ENCODE assay signal across 8 cellular contexts in genomic region chr7:32506266-32507054, GRCh38. TPM values are rescaled to one million over a fixed set of nuclear protein-coding genes. Genes with fewer than 3 reads are reported as not detected.
DNase-seq lines count a peak whose midpoint lies in the region; ATAC-seq, FAIRE-seq and TF ChIP-seq lines count a peak whose summit lies in the region.

No MANE protein-coding gene starts in this region.

- peak; percentile 71 to 79 for DNase-seq in A549 (ENCODE audit: low read depth in 1 of 2, low spot score in 1 of 2)
- peak; percentile 72 for DNase-seq in MV-4-11 (lab: John Stamatoyannopoulos, UW)
- peak; percentile 52 for DNase-seq in dedifferentiated amniotic fluid mesenchymal stem cell (ENCODE audit: extremely low spot score)
- no peak for DNase-seq in stimulated activated CD8-positive, alpha-beta memory T cell treated with anti-CD3 and anti-CD28 coated beads, Interleukin-4, amount 100 ng/mL, for 48 hours
- no peak for DNase-seq in activated CD8-positive, alpha-beta memory T cell treated with anti-CD3 and anti-CD28 coated beads for 24 hours
- no peak for DNase-seq in NCI-H1694 (lab: John Stamatoyannopoulos, UW)

- POLR2A ChIA-PET in A549 (lab: Yijun Ruan, JAX) = interaction anchor here (0.6 to 1.0 kb wide), 2 partner anchors 11 to 66 kb away, joined by 6 to 7 read pairs; partner anchors contain the start of gene AVL9

- TF ChIP-seq RAD21 in A549 (conservative IDR thresholded peaks at IDR 0.05 in 1 of 2, IDR thresholded peaks at IDR 0.05 in 1 of 2) = no peak

- no peak for TF ChIP-seq EP300 in A549 (IDR thresholded peaks at IDR 0.05)

- H3K27ac ChIP-seq in A549 = peak overlapping the region; percentile 55 to 87

- no peak for TF ChIP-seq CTCF in A549 (IDR thresholded peaks at IDR 0.05)

- ATAC-seq in A549 (peak; percentile 95 to 100), GM19372 (IDR thresholded peaks at IDR 0.05; ENCODE audit: low read depth, unreplicated experiment) (peak; percentile 72), GM18519 (IDR thresholded peaks at IDR 0.05; ENCODE audit: low FRiP score, unreplicated experiment) (no peak)

- FAIRE-seq in A549 (lab: Jason Lieb, UNC) = no peak

- H3K4me3 ChIP-seq in A549 = no peak overlapping the region

- WGBS in A549 (ENCODE audit: missing lambda C conversion rate) = 48% methylated on average over 5 of the region's 5 CpGs

- no peaks in the 10 kb centered on the region for H3K9me3 ChIP-seq in A549

- H3K4me1 ChIP-seq in A549 = peaks cover 43% of the 10 kb centered on the region

- TF ChIP-seq POLR2A in A549 (IDR thresholded peaks at IDR 0.05; ENCODE audit: low read length) = no peak

- CTCF ChIA-PET in A549 (lab: Yijun Ruan, JAX) = no interaction called here

- H3K4me2 ChIP-seq in A549 = peak overlapping the region; percentile 71

TF ChIP-seq in A549, 52 proteins besides CTCF, POLR2A, EP300 and RAD21:
- TF ChIP-seq FOSL2 (IDR thresholded peaks at IDR 0.05) = no peak
- peak; percentile 73 for TF ChIP-seq FOSL2 (CRISPR knock-in tag; IDR thresholded peaks at IDR 0.05)
- no peak for TF ChIP-seq FOXS1 (CRISPR knock-in tag; IDR thresholded peaks at IDR 0.05)
- TF ChIP-seq KDM5A (IDR thresholded peaks at IDR 0.05) = no peak
- no peak for TF ChIP-seq SREBF2 (IDR thresholded peaks at IDR 0.05)
- no peak for TF ChIP-seq MAFK (IDR thresholded peaks at IDR 0.05; ENCODE audit: partially characterized antibody)
- peak in 1 of 2 experiments; percentile 21; a peak in 1 of 4 replicates for TF ChIP-seq CEBPB (IDR thresholded peaks at IDR 0.05)
- TF ChIP-seq BHLHE40 (IDR thresholded peaks at IDR 0.05; ENCODE audit: low read depth, low read length) = no peak
- no peak; the same call in 1 of the 2 replicates for TF ChIP-seq JUNB (IDR thresholded peaks at IDR 0.05)

RNA-seq across cellular contexts. Expression of gene AVL9, which starts 11.2 kb away (rescaled TPM):
- polyA plus RNA-seq in A549 (2011; rRNA removed) (36.1 and 69.3 TPM in 2 replicates), A549 (2017; fragmentation: RNase III; extraction: RNeasy Plus Mini Kit Qiagen cat#74134 plus additional on column Dnase treatment) (19.4 to 24.0 TPM (median 21.9 TPM) in 3 replicates)
- 8.3 and 12.4 TPM in 2 replicates for polyA plus RNA-seq in A549 (2012; cell fraction: cytosol; rRNA removed)
- polyA plus RNA-seq in A549 (2012; cell fraction: nucleus; rRNA removed) = 9.9 and 13.3 TPM in 2 replicates
- polyA minus RNA-seq in A549 (2011; rRNA and poly(A)+ RNA removed) = 37.8 and 47.5 TPM in 2 replicates

RNA-seq across cellular contexts. Expression of gene LSM5, which starts 16.3 kb away (rescaled TPM):
- polyA plus RNA-seq in A549 (2011; rRNA removed) (76.3 and 158 TPM in 2 replicates), A549 (2017; fragmentation: RNase III; extraction: RNeasy Plus Mini Kit Qiagen cat#74134 plus additional on column Dnase treatment) (128 to 131 TPM (median 131 TPM) in 3 replicates)
- 21.1 and 30.1 TPM in 2 replicates for polyA plus RNA-seq in A549 (2012; cell fraction: cytosol; rRNA removed)
- polyA plus RNA-seq in A549 (2012; cell fraction: nucleus; rRNA removed) = 12.7 and 23.1 TPM in 2 replicates
- 10.7 and 15.4 TPM in 2 replicates for polyA minus RNA-seq in A549 (2011; rRNA and poly(A)+ RNA removed)

Comparison
In these comparisons a context has a peak if more than half of its experiments do, and no peak if none do; other contexts are left out.
1. DNase-seq: peak in A549 (2 of 2), MV-4-11 (single experiment) and dedifferentiated amniotic fluid mesenchymal stem cell (single experiment); none in stimulated activated CD8-positive, alpha-beta memory T cell treated with anti-CD3 and anti-CD28 coated beads, Interleukin-4, amount 100 ng/mL, for 48 hours (single experiment), activated CD8-positive, alpha-beta memory T cell treated with anti-CD3 and anti-CD28 coated beads for 24 hours (single experiment) and NCI-H1694 (single experiment).